In genomic region chr19:27843861-27844260, GRCh38 we compare ENCODE assay signal across 23 cellular contexts.
A peak's percentile ranks its signal among the peaks of the same experiment; 100 is the strongest.
DNase-seq lines count a peak whose midpoint lies in the region; ATAC-seq and TF ChIP-seq lines count a peak whose summit lies in the region.
"Had no signal": no experiment of that assay in that cellular context is flagged by ENCODE, and none has a peak within 500 bp of the region (broad histone marks: within the 10 kb centered on the region; RNA-seq: fewer than 3 reads in every experiment).

No MANE protein-coding gene starts in this region.

- H3K79me2 ChIP-seq in osteoblast (ENCODE audit: insufficient read depth, low read length): no peaks in the 10 kb centered on the region

- H3K4me2 ChIP-seq in BLaER1 treated with 17β-estradiol and CSF1 and Interleukin-3, amounts not matched to agents 10 nM and 100 nM: peak overlapping the region in 10 of 11 experiments; percentile 40 to 76 (median 67); a peak in 14 of 22 replicates
- H3K4me2 ChIP-seq in osteoblast (ENCODE audit: insufficient read depth, low read length): no peak overlapping the region

- peaks cover 11 to 21% (median 15%) of the 10 kb centered on the region in 10 experiments for H3K4me1 ChIP-seq in BLaER1 treated with 17β-estradiol and CSF1 and Interleukin-3, amounts not matched to agents 10 nM and 100 nM
- no peaks in the 10 kb centered on the region for H3K4me1 ChIP-seq in osteoblast (ENCODE audit: insufficient read depth, low read length)
- H3K4me1 ChIP-seq: BE2C had no signal

- intact Hi-C loops in activated CD4-positive, alpha-beta T cell treated with anti-CD3 and anti-CD28 coated beads for 36 hours (cut with DNase I, micrococcal nuclease): no loop called here

- H3K27me3 ChIP-seq in BLaER1 treated with 17β-estradiol and CSF1 and Interleukin-3, amounts not matched to agents 10 nM and 100 nM: no peaks in the 10 kb centered on the region
- no peaks in the 10 kb centered on the region for H3K27me3 ChIP-seq in osteoblast (ENCODE audit: insufficient read depth, low read length)
- H3K27me3 ChIP-seq: BE2C had no signal

- peaks cover 12 to 40% (median 24%) of the 10 kb centered on the region in 11 experiments; a peak in 20 of 22 replicates for H3K9me3 ChIP-seq in BLaER1 treated with 17β-estradiol and CSF1 and Interleukin-3, amounts not matched to agents 10 nM and 100 nM (replicated peaks in 1 of 11)
- H3K9me3 ChIP-seq in osteoblast (ENCODE audit: low read depth, low read length): no peaks in the 10 kb centered on the region
- H3K9me3 ChIP-seq: BE2C had no signal

- no peaks in the 10 kb centered on the region for H3K4me1 Mint-ChIP-seq in activated CD4-positive, alpha-beta T cell treated with anti-CD3 and anti-CD28 coated beads for 36 hours
- no peaks in the 10 kb centered on the region for H3K4me1 Mint-ChIP-seq in stimulated activated effector memory CD8-positive, alpha-beta T cell treated with anti-CD3 and anti-CD28 coated beads, Interleukin-12 subunit alpha, Interleukin-12 subunit beta, amount 100 ng/mL, for 72 hours
- H3K4me1 Mint-ChIP-seq: CD14-positive monocyte; CD4-positive, alpha-beta memory T cell; CD4-positive, CD25-positive, alpha-beta regulatory T cell; CD8-positive, alpha-beta memory T cell had no signal

- ATAC-seq in HG02885 (IDR thresholded peaks at IDR 0.05; ENCODE audit: poor library complexity, unreplicated experiment): no peak
- ATAC-seq in activated CD4-positive, alpha-beta T cell treated with anti-CD3 and anti-CD28 coated beads for 36 hours: no peak
- no peak for ATAC-seq in stimulated activated effector memory CD8-positive, alpha-beta T cell treated with anti-CD3 and anti-CD28 coated beads, Interleukin-12 subunit alpha, Interleukin-12 subunit beta, amount 100 ng/mL, for 72 hours
- ATAC-seq: GM12878 had no signal

- no peak overlapping the region for H3K27ac ChIP-seq in BLaER1 treated with 17β-estradiol and CSF1 and Interleukin-3, amounts not matched to agents 10 nM and 100 nM
- no peak overlapping the region for H3K27ac ChIP-seq in osteoblast (ENCODE audit: low read depth, low read length)

- no peaks in the 10 kb centered on the region for H3K27me3 Mint-ChIP-seq in activated CD4-positive, alpha-beta T cell treated with anti-CD3 and anti-CD28 coated beads for 36 hours
- H3K27me3 Mint-ChIP-seq: CD4-positive, CD25-positive, alpha-beta regulatory T cell had no signal

- peaks cover 49% of the 10 kb centered on the region for H3K9me3 Mint-ChIP-seq in activated CD4-positive, alpha-beta T cell treated with anti-CD3 and anti-CD28 coated beads for 36 hours (ENCODE audit: low read depth)
- H3K9me3 Mint-ChIP-seq in stimulated activated effector memory CD8-positive, alpha-beta T cell treated with anti-CD3 and anti-CD28 coated beads, Interleukin-12 subunit alpha, Interleukin-12 subunit beta, amount 100 ng/mL, for 72 hours: peaks cover 33% of the 10 kb centered on the region

- TF ChIP-seq CTCF in osteoblast (IDR thresholded peaks at IDR 0.05; ENCODE audit: extremely low read depth, low read depth, low read length): no peak

- peaks cover 0 to 19% (median 0%) of the 10 kb centered on the region in 11 experiments; a peak in 7 of 22 replicates for H4K20me1 ChIP-seq in BLaER1 treated with 17β-estradiol and CSF1 and Interleukin-3, amounts not matched to agents 10 nM and 100 nM
- no peaks in the 10 kb centered on the region for H4K20me1 ChIP-seq in osteoblast (ENCODE audit: insufficient read depth, low read length)

- no peak overlapping the region for H3K9ac ChIP-seq in BLaER1 treated with 17β-estradiol and CSF1 and Interleukin-3, amounts not matched to agents 10 nM and 100 nM

- POLR2A ChIA-PET in activated CD4-positive, alpha-beta T cell treated with anti-CD3 and anti-CD28 coated beads for 36 hours (lab: Charles Lee): no interaction called here

- peaks cover 11% of the 10 kb centered on the region for H3K36me3 Mint-ChIP-seq in activated CD4-positive, alpha-beta T cell treated with anti-CD3 and anti-CD28 coated beads for 36 hours (ENCODE audit: low read depth)
- no peaks in the 10 kb centered on the region for H3K36me3 Mint-ChIP-seq in stimulated activated effector memory CD8-positive, alpha-beta T cell treated with anti-CD3 and anti-CD28 coated beads, Interleukin-12 subunit alpha, Interleukin-12 subunit beta, amount 100 ng/mL, for 72 hours
- H3K36me3 Mint-ChIP-seq: CD14-positive monocyte had no signal

- CTCF ChIA-PET in activated CD4-positive, alpha-beta T cell treated with anti-CD3 and anti-CD28 coated beads for 36 hours (lab: Charles Lee): no interaction called here

- H3K36me3 ChIP-seq in BLaER1 treated with 17β-estradiol and CSF1 and Interleukin-3, amounts not matched to agents 10 nM and 100 nM: peaks cover 0 to 5% (median 0%) of the 10 kb centered on the region in 11 experiments; a peak in 2 of 22 replicates
- H3K36me3 ChIP-seq in osteoblast (ENCODE audit: insufficient read depth, low read length): no peaks in the 10 kb centered on the region
- H3K36me3 ChIP-seq: BE2C had no signal

- no peak overlapping the region for H2AFZ ChIP-seq in osteoblast (ENCODE audit: low read length)

- H3K27ac Mint-ChIP-seq in activated CD4-positive, alpha-beta T cell treated with anti-CD3 and anti-CD28 coated beads for 36 hours: no peak overlapping the region
- H3K27ac Mint-ChIP-seq in stimulated activated effector memory CD8-positive, alpha-beta T cell treated with anti-CD3 and anti-CD28 coated beads, Interleukin-12 subunit alpha, Interleukin-12 subunit beta, amount 100 ng/mL, for 72 hours: no peak overlapping the region
- H3K27ac Mint-ChIP-seq: CD14-positive monocyte; CD4-positive, alpha-beta memory T cell; CD4-positive, CD25-positive, alpha-beta regulatory T cell had no signal

- peak; percentile 78 for DNase-seq in NCI-H82 treated with DMSO at 0.1 percent for 48 hours (lab: John Stamatoyannopoulos, UW; ENCODE audit: unreplicated experiment)
- DNase-seq in osteoblast (ENCODE audit: insufficient read length, low spot score, missing footprints): peak; percentile 58
- DNase-seq in activated CD4-positive, alpha-beta T cell treated with anti-CD3 and anti-CD28 coated beads for 36 hours: no peak
- no peak for DNase-seq in stimulated activated effector memory CD8-positive, alpha-beta T cell treated with anti-CD3 and anti-CD28 coated beads, Interleukin-12 subunit alpha, Interleukin-12 subunit beta, amount 100 ng/mL, for 72 hours (ENCODE audit: low spot score in 2 of 2)
- DNase-seq: 8988T; ACHN; BE2C; C1 segment of cervical spinal cord; CD4-positive, alpha-beta memory T cell; CD4-positive, CD25-positive, alpha-beta regulatory T cell; CD8-positive, alpha-beta memory T cell; COR-L47; DMS 273 treated with DMSO at 0.1 percent for 48 hours; DMS153; DMS53; DMS79; DND-41; EL; GDM1 had no signal

- H3K4me3 ChIP-seq in BLaER1 treated with 17β-estradiol and CSF1 and Interleukin-3, amounts not matched to agents 10 nM and 100 nM: no peak overlapping the region
- no peak overlapping the region for H3K4me3 ChIP-seq in osteoblast (ENCODE audit: insufficient read depth, low read length)
- H3K4me3 ChIP-seq: GM12878 had no signal

- H3K4me3 Mint-ChIP-seq in activated CD4-positive, alpha-beta T cell treated with anti-CD3 and anti-CD28 coated beads for 36 hours: no peak overlapping the region
- no peak overlapping the region for H3K4me3 Mint-ChIP-seq in stimulated activated effector memory CD8-positive, alpha-beta T cell treated with anti-CD3 and anti-CD28 coated beads, Interleukin-12 subunit alpha, Interleukin-12 subunit beta, amount 100 ng/mL, for 72 hours
- H3K4me3 Mint-ChIP-seq: CD14-positive monocyte; CD4-positive, CD25-positive, alpha-beta regulatory T cell; CD8-positive, alpha-beta memory T cell had no signal

Comparison
In these comparisons a context has a peak if more than half of its experiments do, and no peak if none do; other contexts are left out.
1. DNase-seq: peak in NCI-H82 treated with DMSO at 0.1 percent for 48 hours (single experiment) and osteoblast (single experiment); none in activated CD4-positive, alpha-beta T cell treated with anti-CD3 and anti-CD28 coated beads for 36 hours (single experiment) and stimulated activated effector memory CD8-positive, alpha-beta T cell treated with anti-CD3 and anti-CD28 coated beads, Interleukin-12 subunit alpha, Interleukin-12 subunit beta, amount 100 ng/mL, for 72 hours (0 of 2).